In the genomic region with DNA sequence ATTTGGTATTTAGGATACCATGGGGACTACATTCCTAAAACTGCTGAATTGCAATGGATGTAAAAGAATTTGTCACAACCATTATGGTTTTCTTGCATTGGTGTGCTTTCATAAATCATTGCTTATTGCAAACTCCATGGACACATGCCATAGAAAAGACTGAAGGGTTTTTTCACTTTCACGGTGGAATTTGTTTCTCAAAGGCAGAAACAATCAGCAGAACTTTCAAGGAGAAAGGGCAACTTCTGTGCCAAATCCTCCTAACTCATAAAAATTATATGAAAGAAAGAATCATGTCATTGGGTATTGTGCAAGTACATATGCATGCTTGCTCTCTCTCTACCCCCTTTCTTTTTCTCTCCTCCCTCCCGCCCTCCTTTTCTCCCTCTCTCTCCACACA, we compare ENCODE assay signal across 22 cellular contexts.
DNase-seq lines count a peak whose midpoint lies in the region; TF ChIP-seq lines count a peak whose summit lies in the region.
"Had no signal": no experiment of that assay in that cellular context is flagged by ENCODE, and none has a peak within 500 bp of the region (broad histone marks: within the 10 kb centered on the region; RNA-seq: fewer than 3 reads in every experiment).

No MANE protein-coding gene starts in this region.

- in situ Hi-C loops in HAP-1 (cut with MboI; ENCODE audit: low sequenced_read_pairs), result no loop called here

- H3K4me3 ChIP-seq in HAP-1 (no peak overlapping the region), adipocyte (ENCODE audit: low read length) (peak overlapping the region; percentile 42), Caco-2 (ENCODE audit: low read depth, low read length) (no peak overlapping the region)
- H3K4me3 ChIP-seq: BLaER1 treated with 17β-estradiol and CSF1 and Interleukin-3, amounts not matched to agents 10 nM and 100 nM; GM12878 had no signal

- H3K4me1 ChIP-seq in HAP-1 (peaks cover 16% of the 10 kb centered on the region), adipocyte (ENCODE audit: control insufficient read depth, insufficient read depth, low read length) (peaks cover 18% of the 10 kb centered on the region), Caco-2 (no peaks in the 10 kb centered on the region)
- H3K4me1 ChIP-seq: BLaER1 treated with 17β-estradiol and CSF1 and Interleukin-3, amounts not matched to agents 10 nM and 100 nM had no signal

- no peak overlapping the region for H3K27ac Mint-ChIP-seq in Caco-2 (ENCODE audit: unreplicated experiment)
- H3K27ac Mint-ChIP-seq: B cell; CD4-positive, alpha-beta T cell; CD8-positive, alpha-beta T cell had no signal

- BruUV-seq in Caco-2 (replicated peaks; lab: Mats Ljungman, UMichigan), result no TSS peak

- H3K9me3 Mint-ChIP-seq in Caco-2 (ENCODE audit: unreplicated experiment), result no peaks in the 10 kb centered on the region

- no peaks in the 10 kb centered on the region for H3K27me3 Mint-ChIP-seq in Caco-2 (ENCODE audit: insufficient read depth, unreplicated experiment)
- H3K27me3 Mint-ChIP-seq: B cell; CD4-positive, alpha-beta T cell had no signal

- POLR2A ChIA-PET in Caco-2 (lab: Charles Lee), result no interaction called here

- H3K27me3 ChIP-seq in HAP-1 (ENCODE audit: low read depth), result no peaks in the 10 kb centered on the region
- H3K27me3 ChIP-seq in adipocyte (replicated peaks; ENCODE audit: control insufficient read depth, insufficient read depth, low read length), result no peaks in the 10 kb centered on the region
- H3K27me3 ChIP-seq in Caco-2 (replicated peaks; ENCODE audit: control insufficient read depth, insufficient read depth, low read length), result no peaks in the 10 kb centered on the region
- H3K27me3 ChIP-seq: BLaER1 treated with 17β-estradiol and CSF1 and Interleukin-3, amounts not matched to agents 10 nM and 100 nM had no signal

- H3K9me3 ChIP-seq in HAP-1 (no peaks in the 10 kb centered on the region), adipocyte (ENCODE audit: control insufficient read depth, low read length) (no peaks in the 10 kb centered on the region), Caco-2 (0 out of 2 replicates have a peak, but pooled peaks cover 3% of the 10 kb centered on the region)
- H3K9me3 ChIP-seq: BLaER1 treated with 17β-estradiol and CSF1 and Interleukin-3, amounts not matched to agents 10 nM and 100 nM had no signal

- peaks cover 16% of the 10 kb centered on the region for H3K4me1 Mint-ChIP-seq in Caco-2 (ENCODE audit: low read depth, unreplicated experiment)
- H3K4me1 Mint-ChIP-seq: B cell had no signal

- H3K36me3 Mint-ChIP-seq in Caco-2 (ENCODE audit: insufficient read depth, unreplicated experiment), result no peaks in the 10 kb centered on the region
- H3K36me3 Mint-ChIP-seq: CD8-positive, alpha-beta T cell had no signal

- no peak for TF ChIP-seq CTCF in Caco-2 (IDR thresholded peaks at IDR 0.05; ENCODE audit: insufficient read depth in 1 of 2, low read depth in 1 of 2, low read length in 1 of 2, severe bottlenecking in 1 of 2, unreplicated experiment in 1 of 2)

- intact Hi-C loops in Caco-2 (cut with micrococcal nuclease; ENCODE audit: unreplicated experiment), result no loop called here

- H3K9ac ChIP-seq in adipocyte (ENCODE audit: low read length), result peak overlapping the region; percentile 37
- H3K9ac ChIP-seq: BLaER1 treated with 17β-estradiol and CSF1 and Interleukin-3, amounts not matched to agents 10 nM and 100 nM had no signal

- no peak overlapping the region for H3K4me3 Mint-ChIP-seq in Caco-2 (ENCODE audit: unreplicated experiment)
- H3K4me3 Mint-ChIP-seq: B cell; CD4-positive, alpha-beta T cell; CD8-positive, alpha-beta T cell had no signal

- CTCF ChIA-PET in Caco-2 (lab: Charles Lee), result no interaction called here

- H3K36me3 ChIP-seq in HAP-1 (replicated peaks) (no peaks in the 10 kb centered on the region), adipocyte (ENCODE audit: control insufficient read depth, insufficient read depth, low read length, severe bottlenecking) (no peaks in the 10 kb centered on the region), Caco-2 (ENCODE audit: control insufficient read depth, insufficient read depth, low read length) (no peaks in the 10 kb centered on the region)
- H3K36me3 ChIP-seq: BLaER1 treated with 17β-estradiol and CSF1 and Interleukin-3, amounts not matched to agents 10 nM and 100 nM had no signal

- DNase-seq in HAP-1 (ENCODE audit: low spot score in 2 of 2) (peak; percentile 70 to 87), adipocyte (ENCODE audit: low read depth) (peak; percentile 59), fibroblast of peridontal ligament (ENCODE audit: extremely low read depth) (peak; percentile 63), NCI-H2107 treated with DMSO at 0.1 percent for 48 hours (lab: John Stamatoyannopoulos, UW; ENCODE audit: unreplicated experiment) (no peak), NCI-H226 (no peak), Caco-2 (no peak), inferior parietal cortex (ENCODE audit: extremely low spot score) (no peak)
- DNase-seq: 8988T; ACHN; AML-193; CD4-positive, alpha-beta T cell; CD8-positive, alpha-beta T cell; DMS 273 treated with DMSO at 0.1 percent for 48 hours; DMS153; DMS53; DMS79; DND-41; EL; GDM1 had no signal

Comparison
In these comparisons a context has a peak if more than half of its experiments do, and no peak if none do; other contexts are left out.
1. DNase-seq: peak in HAP-1 (2 of 2), adipocyte (single experiment) and fibroblast of peridontal ligament (single experiment); none in NCI-H2107 treated with DMSO at 0.1 percent for 48 hours (single experiment), NCI-H226 (single experiment), Caco-2 (0 of 2) and inferior parietal cortex (single experiment).